ENCODE assay signal across 2 cellular contexts in genomic region chr1:41508290-41508689, GRCh38.
TF ChIP-seq lines count a peak whose summit lies in the region.

No MANE protein-coding gene starts in this region.

TF ChIP-seq in H1, 55 proteins besides CTCF, POLR2A, EP300 and RAD21:
- TF ChIP-seq ZNF274 (IDR thresholded peaks at IDR 0.05; ENCODE audit: borderline replicate concordance, extremely low read depth, low read length) (no peak), SIX5 (IDR thresholded peaks at IDR 0.05; ENCODE audit: low read depth, low read length) (no peak)

TF ChIP-seq in GM23338, 12 proteins besides CTCF, POLR2A, EP300 and RAD21:
- TF ChIP-seq STAT1 (IDR thresholded peaks at IDR 0.05; ENCODE audit: unreplicated experiment): no peak
- TF ChIP-seq NANOG (IDR thresholded peaks at IDR 0.05; ENCODE audit: borderline replicate concordance): no peak
- no peak for TF ChIP-seq ZNF462 (CRISPR knock-in tag; IDR thresholded peaks at IDR 0.05)
- TF ChIP-seq ZNF331 (CRISPR knock-in tag; IDR thresholded peaks at IDR 0.05; ENCODE audit: low read depth): no peak
- no peak for TF ChIP-seq JUNB (IDR thresholded peaks at IDR 0.05; ENCODE audit: unreplicated experiment)
- TF ChIP-seq EZH2phosphoT487 (IDR thresholded peaks at IDR 0.05; ENCODE audit: unreplicated experiment): no peak
- TF ChIP-seq, protein P1, sequence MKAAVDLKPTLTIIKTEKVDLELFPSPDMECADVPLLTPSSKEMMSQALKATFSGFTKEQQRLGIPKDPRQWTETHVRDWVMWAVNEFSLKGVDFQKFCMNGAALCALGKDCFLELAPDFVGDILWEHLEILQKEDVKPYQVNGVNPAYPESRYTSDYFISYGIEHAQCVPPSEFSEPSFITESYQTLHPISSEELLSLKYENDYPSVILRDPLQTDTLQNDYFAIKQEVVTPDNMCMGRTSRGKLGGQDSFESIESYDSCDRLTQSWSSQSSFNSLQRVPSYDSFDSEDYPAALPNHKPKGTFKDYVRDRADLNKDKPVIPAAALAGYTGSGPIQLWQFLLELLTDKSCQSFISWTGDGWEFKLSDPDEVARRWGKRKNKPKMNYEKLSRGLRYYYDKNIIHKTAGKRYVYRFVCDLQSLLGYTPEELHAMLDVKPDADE (IDR thresholded peaks at IDR 0.05): no peak
- TF ChIP-seq, protein P2, sequence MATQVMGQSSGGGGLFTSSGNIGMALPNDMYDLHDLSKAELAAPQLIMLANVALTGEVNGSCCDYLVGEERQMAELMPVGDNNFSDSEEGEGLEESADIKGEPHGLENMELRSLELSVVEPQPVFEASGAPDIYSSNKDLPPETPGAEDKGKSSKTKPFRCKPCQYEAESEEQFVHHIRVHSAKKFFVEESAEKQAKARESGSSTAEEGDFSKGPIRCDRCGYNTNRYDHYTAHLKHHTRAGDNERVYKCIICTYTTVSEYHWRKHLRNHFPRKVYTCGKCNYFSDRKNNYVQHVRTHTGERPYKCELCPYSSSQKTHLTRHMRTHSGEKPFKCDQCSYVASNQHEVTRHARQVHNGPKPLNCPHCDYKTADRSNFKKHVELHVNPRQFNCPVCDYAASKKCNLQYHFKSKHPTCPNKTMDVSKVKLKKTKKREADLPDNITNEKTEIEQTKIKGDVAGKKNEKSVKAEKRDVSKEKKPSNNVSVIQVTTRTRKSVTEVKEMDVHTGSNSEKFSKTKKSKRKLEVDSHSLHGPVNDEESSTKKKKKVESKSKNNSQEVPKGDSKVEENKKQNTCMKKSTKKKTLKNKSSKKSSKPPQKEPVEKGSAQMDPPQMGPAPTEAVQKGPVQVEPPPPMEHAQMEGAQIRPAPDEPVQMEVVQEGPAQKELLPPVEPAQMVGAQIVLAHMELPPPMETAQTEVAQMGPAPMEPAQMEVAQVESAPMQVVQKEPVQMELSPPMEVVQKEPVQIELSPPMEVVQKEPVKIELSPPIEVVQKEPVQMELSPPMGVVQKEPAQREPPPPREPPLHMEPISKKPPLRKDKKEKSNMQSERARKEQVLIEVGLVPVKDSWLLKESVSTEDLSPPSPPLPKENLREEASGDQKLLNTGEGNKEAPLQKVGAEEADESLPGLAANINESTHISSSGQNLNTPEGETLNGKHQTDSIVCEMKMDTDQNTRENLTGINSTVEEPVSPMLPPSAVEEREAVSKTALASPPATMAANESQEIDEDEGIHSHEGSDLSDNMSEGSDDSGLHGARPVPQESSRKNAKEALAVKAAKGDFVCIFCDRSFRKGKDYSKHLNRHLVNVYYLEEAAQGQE (IDR thresholded peaks at IDR 0.05; ENCODE audit: unreplicated experiment): no peak
- TF ChIP-seq EZH2 (IDR thresholded peaks at IDR 0.05; ENCODE audit: low read depth, unreplicated experiment): no peak
- TF ChIP-seq CREB1 (CRISPR knock-in tag; IDR thresholded peaks at IDR 0.05; ENCODE audit: low read depth): no peak
- TF ChIP-seq POLR2AphosphoS5 (IDR thresholded peaks at IDR 0.05; ENCODE audit: low read depth): no peak
- TF ChIP-seq ZNF114 (CRISPR knock-in tag; IDR thresholded peaks at IDR 0.05): no peak
TF ChIP-seq in GM23338: peak in this region for 0.
